12 cellular contexts compared by ENCODE assay signal in the genomic region with DNA sequence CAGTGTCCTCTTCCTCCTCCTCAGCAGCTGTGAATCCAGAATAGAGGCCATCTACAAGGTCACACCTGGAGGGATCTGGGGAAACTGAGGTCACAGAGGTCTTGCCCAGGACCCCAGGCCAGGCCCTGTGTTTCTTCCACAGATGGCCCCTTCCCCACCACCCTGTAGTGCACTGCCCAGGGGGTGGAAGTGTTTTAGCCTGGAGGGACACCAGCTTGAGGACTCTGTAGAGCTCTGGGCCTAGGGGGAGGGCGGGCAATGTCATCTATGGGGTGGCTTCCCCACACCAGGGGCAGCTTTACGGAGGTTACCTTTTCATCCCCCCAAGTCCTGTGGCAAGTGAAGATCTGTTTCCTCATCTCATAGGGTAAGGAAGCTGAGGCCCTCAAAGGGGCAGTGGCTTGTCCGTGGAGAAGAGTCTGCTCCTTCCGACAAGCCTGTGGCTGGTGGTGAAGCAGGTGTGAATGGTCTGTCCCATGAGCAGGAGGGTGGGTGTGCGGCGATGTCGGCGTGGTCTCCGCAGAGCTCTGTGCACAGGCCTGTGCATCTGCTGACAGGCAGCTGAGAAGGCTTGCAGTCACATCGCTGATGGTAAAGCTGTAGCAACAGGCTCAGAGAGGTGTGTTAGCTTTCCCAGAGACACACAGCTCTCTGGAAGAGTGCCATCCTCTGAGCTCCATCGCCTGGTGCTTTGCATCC.
DNase-seq lines count a peak whose midpoint lies in the region; ATAC-seq and TF ChIP-seq lines count a peak whose summit lies in the region.
"Had no signal": no experiment of that assay in that cellular context is flagged by ENCODE, and none has a peak within 500 bp of the region (broad histone marks: within the 10 kb centered on the region; RNA-seq: fewer than 3 reads in every experiment).

No MANE protein-coding gene starts in this region.

- peaks cover 3% of the 10 kb centered on the region for H3K36me3 Mint-ChIP-seq in activated CD4-positive, alpha-beta memory T cell treated with anti-CD3 and anti-CD28 coated beads for 36 hours
- H3K36me3 Mint-ChIP-seq in activated CD4-positive, alpha-beta memory T cell treated with anti-CD3 and anti-CD28 coated beads, Interleukin-2, amount 10 ng/mL, durations not matched to agents 7 days and 5 days (ENCODE audit: low read depth): peaks cover 7% of the 10 kb centered on the region
- peaks cover 46% of the 10 kb centered on the region for H3K36me3 Mint-ChIP-seq in dendritic cell treated with granulocyte-macrophage colony-stimulating factor and Interleukin-4, amounts not matched to agents 40 ng/mL and 50 ng/mL, for 4 days (ENCODE audit: low read depth)

- peak overlapping the region; percentile 95 for H3K27ac Mint-ChIP-seq in activated CD4-positive, alpha-beta memory T cell treated with anti-CD3 and anti-CD28 coated beads for 36 hours
- H3K27ac Mint-ChIP-seq in activated CD4-positive, alpha-beta memory T cell treated with anti-CD3 and anti-CD28 coated beads, Interleukin-2, amount 10 ng/mL, durations not matched to agents 7 days and 5 days: no peak overlapping the region
- peak overlapping the region; percentile 96 for H3K27ac Mint-ChIP-seq in dendritic cell treated with granulocyte-macrophage colony-stimulating factor and Interleukin-4, amounts not matched to agents 40 ng/mL and 50 ng/mL, for 4 days

- 79 to 92% methylated on average over 4 to 11 of the region's 11 CpGs for WGBS in thyroid gland, 2 donors

- peaks cover 69% of the 10 kb centered on the region for H3K4me1 ChIP-seq in muscle layer of colon (ENCODE audit: insufficient read depth, low read length)
- peaks cover 35 to 72% of the 10 kb centered on the region in 2 donors for H3K4me1 ChIP-seq in thyroid gland

- DNase-seq in activated CD4-positive, alpha-beta memory T cell treated with anti-CD3 and anti-CD28 coated beads for 36 hours: no peak
- DNase-seq in activated CD4-positive, alpha-beta memory T cell treated with anti-CD3 and anti-CD28 coated beads, Interleukin-2, amount 10 ng/mL, durations not matched to agents 7 days and 5 days: no peak
- DNase-seq in thyroid gland: no peak
- no peak for DNase-seq in DMS 273 treated with DMSO at 0.1 percent for 48 hours (lab: John Stamatoyannopoulos, UW)
- DNase-seq in iPS-NIHi11 (ENCODE audit: low spot score): no peak
- DNase-seq: anterior cingulate cortex, KG1, NCI-H510A treated with DMSO at 0.1 percent for 48 hours had no signal

- H3K9me3 ChIP-seq in muscle layer of colon (ENCODE audit: low read length) (no peaks in the 10 kb centered on the region), thyroid gland (no peaks in the 10 kb centered on the region)

- H3K36me3 ChIP-seq in muscle layer of colon (ENCODE audit: insufficient read depth, low read length): peaks cover 19% of the 10 kb centered on the region
- no peaks in the 10 kb centered on the region for H3K36me3 ChIP-seq in thyroid gland

- peak overlapping the region; percentile 3 for H3K9ac ChIP-seq in muscle layer of colon (ENCODE audit: low read length)

- no peak for TF ChIP-seq POLR2A in thyroid gland (IDR thresholded peaks at IDR 0.05)

- ATAC-seq in HG02759 (IDR thresholded peaks at IDR 0.05; ENCODE audit: unreplicated experiment): no peak

- CTCF ChIA-PET in activated CD4-positive, alpha-beta memory T cell treated with anti-CD3 and anti-CD28 coated beads for 36 hours (lab: Charles Lee): interaction anchor here (0.9 to 2.1 kb wide), 4 partner anchors 10 to 56 kb away, joined by 3 to 12 read pairs (median 7); no protein-coding TSS in a partner anchor
- CTCF ChIA-PET in activated CD4-positive, alpha-beta memory T cell treated with anti-CD3 and anti-CD28 coated beads, Interleukin-2, amount 10 ng/mL, durations not matched to agents 7 days and 5 days (lab: Charles Lee): interaction anchor here (1.5 kb wide), 1 partner anchor 14 kb away, joined by 7 read pairs; no protein-coding TSS in a partner anchor

- peak overlapping the region; percentile 73 for H3K27ac ChIP-seq in muscle layer of colon (ENCODE audit: low read depth, low read length)
- H3K27ac ChIP-seq in thyroid gland: peak overlapping the region in 2 of 3 donors; percentile 97 to 99

- no peaks in the 10 kb centered on the region for H3K9me3 Mint-ChIP-seq in activated CD4-positive, alpha-beta memory T cell treated with anti-CD3 and anti-CD28 coated beads for 36 hours
- H3K9me3 Mint-ChIP-seq in activated CD4-positive, alpha-beta memory T cell treated with anti-CD3 and anti-CD28 coated beads, Interleukin-2, amount 10 ng/mL, durations not matched to agents 7 days and 5 days: no peaks in the 10 kb centered on the region
- no peaks in the 10 kb centered on the region for H3K9me3 Mint-ChIP-seq in dendritic cell treated with granulocyte-macrophage colony-stimulating factor and Interleukin-4, amounts not matched to agents 40 ng/mL and 50 ng/mL, for 4 days
- H3K9me3 Mint-ChIP-seq: neural crest cell had no signal

- no peak overlapping the region for H3K4me3 ChIP-seq in muscle layer of colon (ENCODE audit: low read depth in 1 of 2, low read length in 2 of 2)
- H3K4me3 ChIP-seq in thyroid gland (replicated peaks in 1 of 3): no peak overlapping the region

- H3K27me3 ChIP-seq in muscle layer of colon (ENCODE audit: control insufficient read depth in 1 of 2, insufficient read depth in 2 of 2, low read length in 2 of 2) (no peaks in the 10 kb centered on the region), thyroid gland (no peaks in the 10 kb centered on the region)

- no peak for TF ChIP-seq CTCF in thyroid gland (IDR thresholded peaks at IDR 0.05)

- H3K4me3 Mint-ChIP-seq in activated CD4-positive, alpha-beta memory T cell treated with anti-CD3 and anti-CD28 coated beads for 36 hours: no peak overlapping the region
- H3K4me3 Mint-ChIP-seq in activated CD4-positive, alpha-beta memory T cell treated with anti-CD3 and anti-CD28 coated beads, Interleukin-2, amount 10 ng/mL, durations not matched to agents 7 days and 5 days: no peak overlapping the region
- no peak overlapping the region for H3K4me3 Mint-ChIP-seq in dendritic cell treated with granulocyte-macrophage colony-stimulating factor and Interleukin-4, amounts not matched to agents 40 ng/mL and 50 ng/mL, for 4 days
- H3K4me3 Mint-ChIP-seq: neural crest cell had no signal

- H3K27me3 Mint-ChIP-seq in activated CD4-positive, alpha-beta memory T cell treated with anti-CD3 and anti-CD28 coated beads for 36 hours: no peaks in the 10 kb centered on the region
- peaks cover 1% of the 10 kb centered on the region for H3K27me3 Mint-ChIP-seq in activated CD4-positive, alpha-beta memory T cell treated with anti-CD3 and anti-CD28 coated beads, Interleukin-2, amount 10 ng/mL, durations not matched to agents 7 days and 5 days
- no peaks in the 10 kb centered on the region for H3K27me3 Mint-ChIP-seq in dendritic cell treated with granulocyte-macrophage colony-stimulating factor and Interleukin-4, amounts not matched to agents 40 ng/mL and 50 ng/mL, for 4 days

- intact Hi-C loops in activated CD4-positive, alpha-beta memory T cell treated with anti-CD3 and anti-CD28 coated beads for 36 hours (cut with micrococcal nuclease): no loop called here
- intact Hi-C loops in dendritic cell treated with granulocyte-macrophage colony-stimulating factor and Interleukin-4, amounts not matched to agents 40 ng/mL and 50 ng/mL, for 4 days (cut with micrococcal nuclease): no loop called here
- intact Hi-C loops in thyroid gland (cut with DNase I): no loop called here

- POLR2A ChIA-PET in activated CD4-positive, alpha-beta memory T cell treated with anti-CD3 and anti-CD28 coated beads for 36 hours (lab: Charles Lee): interaction anchor here (1.0 to 3.7 kb wide), 2 partner anchors 15 to 19 kb away, joined by 5 to 24 read pairs; no protein-coding TSS in a partner anchor
- POLR2A ChIA-PET in activated CD4-positive, alpha-beta memory T cell treated with anti-CD3 and anti-CD28 coated beads, Interleukin-2, amount 10 ng/mL, durations not matched to agents 7 days and 5 days (lab: Charles Lee): interaction anchor here (1.1 to 6.7 kb wide), 5 partner anchors 7 to 19 kb away, joined by 3 to 70 read pairs (median 5); no protein-coding TSS in a partner anchor

- peaks cover 36% of the 10 kb centered on the region for H3K4me1 Mint-ChIP-seq in activated CD4-positive, alpha-beta memory T cell treated with anti-CD3 and anti-CD28 coated beads for 36 hours (ENCODE audit: low read depth)
- peaks cover 19% of the 10 kb centered on the region for H3K4me1 Mint-ChIP-seq in activated CD4-positive, alpha-beta memory T cell treated with anti-CD3 and anti-CD28 coated beads, Interleukin-2, amount 10 ng/mL, durations not matched to agents 7 days and 5 days
- H3K4me1 Mint-ChIP-seq in dendritic cell treated with granulocyte-macrophage colony-stimulating factor and Interleukin-4, amounts not matched to agents 40 ng/mL and 50 ng/mL, for 4 days (ENCODE audit: low read depth): peaks cover 78% of the 10 kb centered on the region
